Comparison of ENCODE assay signal across 17 cellular contexts in the genomic region with DNA sequence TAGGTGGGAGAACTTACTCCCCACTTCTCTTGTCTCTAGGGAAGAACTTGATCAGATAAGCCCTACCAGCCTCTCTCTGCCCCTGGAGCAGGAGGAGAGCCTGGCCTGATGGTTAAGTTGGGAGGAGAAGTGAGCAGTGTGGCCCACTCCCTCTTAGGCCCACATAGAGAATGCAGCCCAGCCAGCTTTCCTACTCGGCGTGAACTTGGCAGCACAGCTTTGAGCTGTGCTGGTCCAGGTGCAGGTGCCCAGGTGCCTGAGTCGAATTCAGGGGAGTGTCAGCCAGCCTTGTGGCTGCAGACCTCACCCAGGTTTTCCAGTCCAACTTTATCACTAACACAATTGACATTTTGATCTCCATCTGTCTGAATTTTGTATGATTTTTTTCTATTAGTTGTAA.
DNase-seq lines count a peak whose midpoint lies in the region; ATAC-seq and TF ChIP-seq lines count a peak whose summit lies in the region.
"Had no signal": no experiment of that assay in that cellular context is flagged by ENCODE, and none has a peak within 500 bp of the region (broad histone marks: within the 10 kb centered on the region; RNA-seq: fewer than 3 reads in every experiment).

No MANE protein-coding gene starts in this region.

- H3K4me1 Mint-ChIP-seq in GM23338 (no peaks in the 10 kb centered on the region), progenitor cell of endocrine pancreas (ENCODE audit: low read depth) (peaks cover 2% of the 10 kb centered on the region)
- H3K4me1 Mint-ChIP-seq: B cell, IgD-negative memory B cell had no signal

- H2AFZ ChIP-seq in GM23338: no peak overlapping the region
- H2AFZ ChIP-seq: GM23248 had no signal

- H3K4me2 ChIP-seq in GM23338: no peak overlapping the region
- H3K4me2 ChIP-seq: BLaER1 treated with 17β-estradiol and CSF1 and Interleukin-3, amounts not matched to agents 10 nM and 100 nM had no signal

- no peak overlapping the region for H3K4me3 ChIP-seq in GM23338
- H3K4me3 ChIP-seq: BLaER1 treated with 17β-estradiol and CSF1 and Interleukin-3, amounts not matched to agents 10 nM and 100 nM; GM12878; GM23248 had no signal

- no peaks in the 10 kb centered on the region for H4K20me1 ChIP-seq in GM23338 (replicated peaks; ENCODE audit: insufficient read depth)
- H4K20me1 ChIP-seq: BLaER1 treated with 17β-estradiol and CSF1 and Interleukin-3, amounts not matched to agents 10 nM and 100 nM had no signal

- no peaks in the 10 kb centered on the region for H3K4me1 ChIP-seq in GM23338 (ENCODE audit: insufficient read depth)
- H3K4me1 ChIP-seq: BLaER1 treated with 17β-estradiol and CSF1 and Interleukin-3, amounts not matched to agents 10 nM and 100 nM had no signal

- no peak overlapping the region for H3K4me3 Mint-ChIP-seq in GM23338
- H3K4me3 Mint-ChIP-seq in progenitor cell of endocrine pancreas (ENCODE audit: low read depth): no peak overlapping the region
- H3K4me3 Mint-ChIP-seq: B cell; CD8-positive, alpha-beta T cell; HFFc6; IgD-negative memory B cell had no signal

- H3K27me3 ChIP-seq in GM23338 (ENCODE audit: insufficient read depth): no peaks in the 10 kb centered on the region
- H3K27me3 ChIP-seq: BLaER1 treated with 17β-estradiol and CSF1 and Interleukin-3, amounts not matched to agents 10 nM and 100 nM had no signal

- H3K27ac ChIP-seq in GM23338 (ENCODE audit: low read depth): no peak overlapping the region
- H3K27ac ChIP-seq: BLaER1 treated with 17β-estradiol and CSF1 and Interleukin-3, amounts not matched to agents 10 nM and 100 nM; GM23248 had no signal

- no peak for TF ChIP-seq CTCF in GM23338 (conservative IDR thresholded peaks at IDR 0.05; ENCODE audit: low read depth in 2 of 2)
- TF ChIP-seq CTCF in progenitor cell of endocrine pancreas (IDR thresholded peaks at IDR 0.05; ENCODE audit: unreplicated experiment): no peak

- peak; percentile 55 for ATAC-seq in GM23338
- ATAC-seq: CD8-positive, alpha-beta T cell; GM12878 had no signal

- H3K36me3 ChIP-seq in GM23338 (ENCODE audit: insufficient read depth): no peaks in the 10 kb centered on the region
- H3K36me3 ChIP-seq: BLaER1 treated with 17β-estradiol and CSF1 and Interleukin-3, amounts not matched to agents 10 nM and 100 nM had no signal

- H3K9me2 ChIP-seq in GM23338 (ENCODE audit: insufficient read depth): no peaks in the 10 kb centered on the region

- no peaks in the 10 kb centered on the region for H3K27me3 Mint-ChIP-seq in GM23338 (ENCODE audit: insufficient read depth, low read depth, poor library complexity)
- H3K27me3 Mint-ChIP-seq in progenitor cell of endocrine pancreas: no peaks in the 10 kb centered on the region

- no peak for DNase-seq in GM23338 (ENCODE audit: low spot score)
- peak; percentile 19 for DNase-seq in cerebellar cortex (ENCODE audit: low spot score)
- no peak for DNase-seq in progenitor cell of endocrine pancreas (ENCODE audit: low spot score, unreplicated experiment)
- no peak for DNase-seq in DMS114 treated with DMSO at 0.1 percent for 48 hours (lab: John Stamatoyannopoulos, UW; ENCODE audit: unreplicated experiment)
- no peak for DNase-seq in D341Med (ENCODE audit: low spot score)
- DNase-seq in T-helper 1 cell: no peak
- DNase-seq: Calu3; CD8-positive, alpha-beta T cell; DMS 273 treated with DMSO at 0.1 percent for 48 hours; GM23248; HCEC 1CT; HFFc6; KBM-7 had no signal

- H3K36me3 Mint-ChIP-seq in GM23338 (ENCODE audit: low read depth): no peaks in the 10 kb centered on the region
- peaks cover 1% of the 10 kb centered on the region for H3K36me3 Mint-ChIP-seq in progenitor cell of endocrine pancreas (ENCODE audit: insufficient read depth)
- H3K36me3 Mint-ChIP-seq: CD8-positive, alpha-beta T cell had no signal

- H3K79me2 ChIP-seq in GM23338 (replicated peaks; ENCODE audit: insufficient read depth): no peaks in the 10 kb centered on the region

- H3K9me3 Mint-ChIP-seq in GM23338 (peaks cover 2% of the 10 kb centered on the region; the same call in 1 of the 3 replicates), progenitor cell of endocrine pancreas (ENCODE audit: low read depth) (peaks cover 3% of the 10 kb centered on the region)
- H3K9me3 Mint-ChIP-seq: CD8-positive, alpha-beta T cell; HFFc6 had no signal

- H3F3A ChIP-seq in GM23338 (replicated peaks; ENCODE audit: low read depth): no peaks in the 10 kb centered on the region

- H3K27ac Mint-ChIP-seq in GM23338 (no peak overlapping the region), progenitor cell of endocrine pancreas (peak overlapping the region; percentile 70)
- H3K27ac Mint-ChIP-seq: B cell; CD8-positive, alpha-beta T cell; HFFc6; IgD-negative memory B cell had no signal

TF ChIP-seq in GM23338, 12 proteins besides CTCF, POLR2A, EP300 and RAD21 (continues in another document):
- TF ChIP-seq, protein P1, sequence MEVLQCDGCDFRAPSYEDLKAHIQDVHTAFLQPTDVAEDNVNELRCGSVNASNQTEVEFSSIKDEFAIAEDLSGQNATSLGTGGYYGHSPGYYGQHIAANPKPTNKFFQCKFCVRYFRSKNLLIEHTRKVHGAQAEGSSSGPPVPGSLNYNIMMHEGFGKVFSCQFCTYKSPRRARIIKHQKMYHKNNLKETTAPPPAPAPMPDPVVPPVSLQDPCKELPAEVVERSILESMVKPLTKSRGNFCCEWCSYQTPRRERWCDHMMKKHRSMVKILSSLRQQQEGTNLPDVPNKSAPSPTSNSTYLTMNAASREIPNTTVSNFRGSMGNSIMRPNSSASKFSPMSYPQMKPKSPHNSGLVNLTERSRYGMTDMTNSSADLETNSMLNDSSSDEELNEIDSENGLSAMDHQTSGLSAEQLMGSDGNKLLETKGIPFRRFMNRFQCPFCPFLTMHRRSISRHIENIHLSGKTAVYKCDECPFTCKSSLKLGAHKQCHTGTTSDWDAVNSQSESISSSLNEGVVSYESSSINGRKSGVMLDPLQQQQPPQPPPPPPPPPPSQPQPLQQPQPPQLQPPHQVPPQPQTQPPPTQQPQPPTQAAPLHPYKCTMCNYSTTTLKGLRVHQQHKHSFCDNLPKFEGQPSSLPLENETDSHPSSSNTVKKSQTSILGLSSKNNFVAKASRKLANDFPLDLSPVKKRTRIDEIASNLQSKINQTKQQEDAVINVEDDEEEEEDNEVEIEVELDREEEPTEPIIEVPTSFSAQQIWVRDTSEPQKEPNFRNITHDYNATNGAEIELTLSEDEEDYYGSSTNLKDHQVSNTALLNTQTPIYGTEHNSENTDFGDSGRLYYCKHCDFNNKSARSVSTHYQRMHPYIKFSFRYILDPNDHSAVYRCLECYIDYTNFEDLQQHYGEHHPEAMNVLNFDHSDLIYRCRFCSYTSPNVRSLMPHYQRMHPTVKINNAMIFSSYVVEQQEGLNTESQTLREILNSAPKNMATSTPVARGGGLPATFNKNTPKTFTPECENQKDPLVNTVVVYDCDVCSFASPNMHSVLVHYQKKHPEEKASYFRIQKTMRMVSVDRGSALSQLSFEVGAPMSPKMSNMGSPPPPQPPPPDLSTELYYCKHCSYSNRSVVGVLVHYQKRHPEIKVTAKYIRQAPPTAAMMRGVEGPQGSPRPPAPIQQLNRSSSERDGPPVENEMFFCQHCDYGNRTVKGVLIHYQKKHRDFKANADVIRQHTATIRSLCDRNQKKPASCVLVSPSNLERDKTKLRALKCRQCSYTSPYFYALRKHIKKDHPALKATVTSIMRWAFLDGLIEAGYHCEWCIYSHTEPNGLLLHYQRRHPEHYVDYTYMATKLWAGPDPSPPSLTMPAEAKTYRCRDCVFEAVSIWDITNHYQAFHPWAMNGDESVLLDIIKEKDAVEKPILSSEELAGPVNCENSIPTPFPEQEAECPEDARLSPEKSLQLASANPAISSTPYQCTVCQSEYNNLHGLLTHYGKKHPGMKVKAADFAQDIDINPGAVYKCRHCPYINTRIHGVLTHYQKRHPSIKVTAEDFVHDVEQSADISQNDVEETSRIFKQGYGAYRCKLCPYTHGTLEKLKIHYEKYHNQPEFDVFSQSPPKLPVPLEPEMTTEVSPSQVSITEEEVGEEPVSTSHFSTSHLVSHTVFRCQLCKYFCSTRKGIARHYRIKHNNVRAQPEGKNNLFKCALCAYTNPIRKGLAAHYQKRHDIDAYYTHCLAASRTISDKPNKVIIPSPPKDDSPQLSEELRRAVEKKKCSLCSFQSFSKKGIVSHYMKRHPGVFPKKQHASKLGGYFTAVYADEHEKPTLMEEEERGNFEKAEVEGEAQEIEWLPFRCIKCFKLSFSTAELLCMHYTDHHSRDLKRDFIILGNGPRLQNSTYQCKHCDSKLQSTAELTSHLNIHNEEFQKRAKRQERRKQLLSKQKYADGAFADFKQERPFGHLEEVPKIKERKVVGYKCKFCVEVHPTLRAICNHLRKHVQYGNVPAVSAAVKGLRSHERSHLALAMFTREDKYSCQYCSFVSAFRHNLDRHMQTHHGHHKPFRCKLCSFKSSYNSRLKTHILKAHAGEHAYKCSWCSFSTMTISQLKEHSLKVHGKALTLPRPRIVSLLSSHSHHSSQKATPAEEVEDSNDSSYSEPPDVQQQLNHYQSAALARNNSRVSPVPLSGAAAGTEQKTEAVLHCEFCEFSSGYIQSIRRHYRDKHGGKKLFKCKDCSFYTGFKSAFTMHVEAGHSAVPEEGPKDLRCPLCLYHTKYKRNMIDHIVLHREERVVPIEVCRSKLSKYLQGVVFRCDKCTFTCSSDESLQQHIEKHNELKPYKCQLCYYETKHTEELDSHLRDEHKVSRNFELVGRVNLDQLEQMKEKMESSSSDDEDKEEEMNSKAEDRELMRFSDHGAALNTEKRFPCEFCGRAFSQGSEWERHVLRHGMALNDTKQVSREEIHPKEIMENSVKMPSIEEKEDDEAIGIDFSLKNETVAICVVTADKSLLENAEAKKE (CRISPR knock-in tag; IDR thresholded peaks at IDR 0.05): no peak
- no peak for TF ChIP-seq ZNF114 (CRISPR knock-in tag; IDR thresholded peaks at IDR 0.05)
